ENCODE assay signal across 9 cellular contexts in genomic region chr19:10962863-10963262, GRCh38. TPM values are rescaled to one million over a fixed set of nuclear protein-coding genes. Genes with fewer than 3 reads are reported as not detected.
DNase-seq lines count a peak whose midpoint lies in the region; ATAC-seq and TF ChIP-seq lines count a peak whose summit lies in the region.
"Had no signal": no experiment of that assay in that cellular context is flagged by ENCODE, and none has a peak within 500 bp of the region (broad histone marks: within the 10 kb centered on the region; RNA-seq: fewer than 3 reads in every experiment).

No MANE protein-coding gene starts in this region.

- peaks cover 15% of the 10 kb centered on the region for H3K4me1 ChIP-seq in hepatocyte (ENCODE audit: insufficient read depth)

- no peaks in the 10 kb centered on the region for H3K36me3 ChIP-seq in hepatocyte (replicated peaks; ENCODE audit: insufficient read depth, low read depth)

- no peak for DNase-seq in activated naive CD4-positive, alpha-beta T cell treated with anti-CD3 and anti-CD28 coated beads, Interleukin-2, amount 50 U/mL, for 16 hours
- DNase-seq in WTC11 (ENCODE audit: low spot score) (no peak), hepatocyte (ENCODE audit: low spot score) (no peak), type B pancreatic cell (ENCODE audit: extremely low spot score, unreplicated experiment) (no peak), NCI-H128 (lab: John Stamatoyannopoulos, UW; ENCODE audit: unreplicated experiment) (no peak), left ventricle myocardium superior (no peak)
- DNase-seq in effector CD4-positive, alpha-beta T cell = no peak
- DNase-seq: NCI-H345 had no signal

- peaks cover 50% of the 10 kb centered on the region for H3K4me1 Mint-ChIP-seq in activated naive CD4-positive, alpha-beta T cell treated with anti-CD3 and anti-CD28 coated beads, Interleukin-2, amount 50 U/mL, for 24 hours
- H3K4me1 Mint-ChIP-seq in WTC11 (peaks cover 31% of the 10 kb centered on the region), type B pancreatic cell (ENCODE audit: unreplicated experiment) (peaks cover 26% of the 10 kb centered on the region)

- peaks cover 42% of the 10 kb centered on the region for H4K20me1 ChIP-seq in hepatocyte (ENCODE audit: insufficient read depth, poor library complexity, severe bottlenecking)

- TF ChIP-seq CTCF in WTC11 (IDR thresholded peaks at IDR 0.05) (no peak), hepatocyte (IDR thresholded peaks at IDR 0.05; ENCODE audit: poor library complexity) (no peak), type B pancreatic cell (conservative IDR thresholded peaks at IDR 0.05) (no peak)

- H3K9me3 Mint-ChIP-seq in activated naive CD4-positive, alpha-beta T cell treated with anti-CD3 and anti-CD28 coated beads, Interleukin-2, amount 50 U/mL, for 24 hours = no peaks in the 10 kb centered on the region
- H3K9me3 Mint-ChIP-seq in WTC11 (no peaks in the 10 kb centered on the region), type B pancreatic cell (no peaks in the 10 kb centered on the region)

- H3K27me3 ChIP-seq in hepatocyte = no peaks in the 10 kb centered on the region

- H3K79me2 ChIP-seq in hepatocyte = peaks cover 75% of the 10 kb centered on the region

- no peak overlapping the region for H3K27ac Mint-ChIP-seq in activated naive CD4-positive, alpha-beta T cell treated with anti-CD3 and anti-CD28 coated beads, Interleukin-2, amount 50 U/mL, for 24 hours
- H3K27ac Mint-ChIP-seq in WTC11 = peak overlapping the region; percentile 93
- peak overlapping the region; percentile 94 for H3K27ac Mint-ChIP-seq in type B pancreatic cell

- H3K36me3 Mint-ChIP-seq in activated naive CD4-positive, alpha-beta T cell treated with anti-CD3 and anti-CD28 coated beads, Interleukin-2, amount 50 U/mL, for 24 hours = peaks cover 3% of the 10 kb centered on the region
- H3K36me3 Mint-ChIP-seq in WTC11 = 0 out of 2 replicates have a peak, but pooled peaks cover 5% of the 10 kb centered on the region
- H3K36me3 Mint-ChIP-seq in type B pancreatic cell = peaks cover 12% of the 10 kb centered on the region

- ATAC-seq in WTC11 = no peak
- ATAC-seq in left ventricle myocardium superior = no peak

- no peak overlapping the region for H2AFZ ChIP-seq in hepatocyte

- H3K9me3 ChIP-seq in hepatocyte (ENCODE audit: low read depth) = no peaks in the 10 kb centered on the region

- no peak overlapping the region for H3K4me3 ChIP-seq in hepatocyte

- CTCF ChIA-PET in WTC11 (lab: Charles Lee) = interaction anchor here (1.0 to 9.3 kb wide), 3 partner anchors 21 to 104 kb away, joined by 3 to 77 read pairs (median 4); no protein-coding TSS in a partner anchor

- POLR2A ChIA-PET in WTC11 (lab: Charles Lee) = no interaction called here

- 92% methylated on average over 10 of the region's 10 CpGs for WGBS in hepatocyte (ENCODE audit: low lambda C conversion rate, missing lambda C conversion rate)

- intact Hi-C loops in left ventricle myocardium superior (cut with micrococcal nuclease) = no loop called here

- H3K27me3 Mint-ChIP-seq in activated naive CD4-positive, alpha-beta T cell treated with anti-CD3 and anti-CD28 coated beads, Interleukin-2, amount 50 U/mL, for 24 hours = no peaks in the 10 kb centered on the region
- H3K27me3 Mint-ChIP-seq in WTC11 (ENCODE audit: low read depth) (no peaks in the 10 kb centered on the region; the same call in 1 of the 2 replicates), type B pancreatic cell (no peaks in the 10 kb centered on the region)

- no peak overlapping the region for H3K27ac ChIP-seq in hepatocyte

- H3K4me2 ChIP-seq in hepatocyte = peak overlapping the region; percentile 90

- H3K4me3 Mint-ChIP-seq in activated naive CD4-positive, alpha-beta T cell treated with anti-CD3 and anti-CD28 coated beads, Interleukin-2, amount 50 U/mL, for 24 hours = peak overlapping the region; percentile 93
- H3K4me3 Mint-ChIP-seq in WTC11 = peak overlapping the region; percentile 95
- peak overlapping the region; percentile 96 for H3K4me3 Mint-ChIP-seq in type B pancreatic cell

- no peaks in the 10 kb centered on the region for H3K9me2 ChIP-seq in hepatocyte (replicated peaks; ENCODE audit: insufficient read depth)

TF ChIP-seq in WTC11, 78 proteins besides CTCF, POLR2A, EP300 and RAD21:
- TF ChIP-seq, protein P1, sequence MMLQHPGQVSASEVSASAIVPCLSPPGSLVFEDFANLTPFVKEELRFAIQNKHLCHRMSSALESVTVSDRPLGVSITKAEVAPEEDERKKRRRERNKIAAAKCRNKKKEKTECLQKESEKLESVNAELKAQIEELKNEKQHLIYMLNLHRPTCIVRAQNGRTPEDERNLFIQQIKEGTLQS (CRISPR knock-in tag; conservative IDR thresholded peaks at IDR 0.05) = no peak
- TF ChIP-seq ZBTB21 (CRISPR knock-in tag; IDR thresholded peaks at IDR 0.05; ENCODE audit: borderline replicate concordance) = no peak

RNA-seq across cellular contexts. Expression of gene SMARCA4, which starts 2.0 kb away (rescaled TPM):
- total RNA-seq in WTC11 (2021) (268 to 295 TPM (median 284 TPM) in 3 replicates), hepatocyte (36.9 and 80.7 TPM in 2 replicates), type B pancreatic cell (ENCODE audit: low replicate concordance) (182 and 244 TPM in 2 replicates), left ventricle myocardium superior (41.6 TPM)
- 93.4 and 108 TPM in 2 replicates for polyA plus RNA-seq in hepatocyte

RNA-seq across cellular contexts. Expression of gene TIMM29, which starts 34.3 kb away (rescaled TPM):
- total RNA-seq in WTC11 (2021) = 30.0 to 33.8 TPM (median 32.0 TPM) in 3 replicates
- 19.4 and 36.2 TPM in 2 replicates for total RNA-seq in hepatocyte
- polyA plus RNA-seq in hepatocyte = 23.0 and 24.1 TPM in 2 replicates
- 31.8 and 33.7 TPM in 2 replicates for total RNA-seq in type B pancreatic cell (ENCODE audit: low replicate concordance)
- total RNA-seq in left ventricle myocardium superior = 17.4 TPM

RNA-seq across cellular contexts. Expression of gene YIPF2, which starts 34.4 kb away (rescaled TPM):
- total RNA-seq in WTC11 (2021) (63.3 to 65.5 TPM (median 64.4 TPM) in 3 replicates), hepatocyte (115 and 123 TPM in 2 replicates), type B pancreatic cell (ENCODE audit: low replicate concordance) (58.5 and 124 TPM in 2 replicates), left ventricle myocardium superior (16.4 TPM)
- 80.3 and 88.3 TPM in 2 replicates for polyA plus RNA-seq in hepatocyte
